Comparison of ENCODE assay signal across 1 cellular context in genomic region chr7:36473454-36474282, GRCh38.
TF ChIP-seq lines count a peak whose summit lies in the region.

No MANE protein-coding gene starts in this region.

TF ChIP-seq in K562, 482 proteins besides CTCF, POLR2A, EP300 and RAD21 (continued from another document and continues in another):
- TF ChIP-seq AFF1 (IDR thresholded peaks at IDR 0.05; ENCODE audit: low read depth in 1 of 2, partially characterized antibody in 2 of 2) (no peak), PHB (CRISPR knock-in tag; IDR thresholded peaks at IDR 0.05) (no peak), ZNF124 (CRISPR knock-in tag; IDR thresholded peaks at IDR 0.05) (no peak), STAT5B (CRISPR knock-in tag; IDR thresholded peaks at IDR 0.05) (no peak), GTF2F1 (IDR thresholded peaks at IDR 0.05; ENCODE audit: low read depth, low read length) (no peak), BCLAF1 (IDR thresholded peaks at IDR 0.05; ENCODE audit: borderline replicate concordance in 1 of 2, control insufficient read depth in 1 of 2, low read depth in 2 of 2, low read length in 1 of 2) (no peak), NCOA6 (IDR thresholded peaks at IDR 0.05) (no peak), ELF4 (CRISPR knock-in tag; IDR thresholded peaks at IDR 0.05) (no peak), CEBPG (CRISPR knock-in tag; IDR thresholded peaks at IDR 0.05) (peak; percentile 70; the same call in 1 of the 2 replicates), CEBPG (tag; conservative IDR thresholded peaks at IDR 0.05 in 1 of 2, IDR thresholded peaks at IDR 0.05 in 1 of 2) (peak in 1 of 2 experiments; percentile 13; a peak in 1 of 4 replicates), ZBTB40 (IDR thresholded peaks at IDR 0.05) (no peak), ZBTB40 (CRISPR knock-in tag; IDR thresholded peaks at IDR 0.05) (no peak), COPS2 (conservative IDR thresholded peaks at IDR 0.05) (no peak), HBP1 (CRISPR knock-in tag; IDR thresholded peaks at IDR 0.05) (no peak), ZBTB2 (IDR thresholded peaks at IDR 0.05) (no peak), KLF13 (tag; IDR thresholded peaks at IDR 0.05; ENCODE audit: borderline replicate concordance, low read depth) (no peak), ARID3A (IDR thresholded peaks at IDR 0.05; ENCODE audit: borderline replicate concordance, low read depth, low read length) (no peak), IRF1 (CRISPR knock-in tag; IDR thresholded peaks at IDR 0.05; ENCODE audit: borderline replicate concordance) (no peak), CHD2 (IDR thresholded peaks at IDR 0.05; ENCODE audit: low read depth, low read length) (no peak), MTA3 (IDR thresholded peaks at IDR 0.05; ENCODE audit: borderline replicate concordance) (0 out of 2 replicates have a peak, but pooled peaks have one; percentile 27), ZNF239 (CRISPR knock-in tag; IDR thresholded peaks at IDR 0.05) (no peak), TCF7L2 (IDR thresholded peaks at IDR 0.05; ENCODE audit: low read depth, low read length) (no peak), ELF1 (tag; IDR thresholded peaks at IDR 0.05) (no peak), ZBTB34 (CRISPR knock-in tag; IDR thresholded peaks at IDR 0.05) (no peak), POLR2G (IDR thresholded peaks at IDR 0.05; ENCODE audit: low read depth, low read length) (no peak), PRPF4 (IDR thresholded peaks at IDR 0.05; ENCODE audit: insufficient read depth, low read depth, low read length, poor library complexity, severe bottlenecking) (no peak), HMBOX1 (IDR thresholded peaks at IDR 0.05) (no peak)
